In the genomic region with DNA sequence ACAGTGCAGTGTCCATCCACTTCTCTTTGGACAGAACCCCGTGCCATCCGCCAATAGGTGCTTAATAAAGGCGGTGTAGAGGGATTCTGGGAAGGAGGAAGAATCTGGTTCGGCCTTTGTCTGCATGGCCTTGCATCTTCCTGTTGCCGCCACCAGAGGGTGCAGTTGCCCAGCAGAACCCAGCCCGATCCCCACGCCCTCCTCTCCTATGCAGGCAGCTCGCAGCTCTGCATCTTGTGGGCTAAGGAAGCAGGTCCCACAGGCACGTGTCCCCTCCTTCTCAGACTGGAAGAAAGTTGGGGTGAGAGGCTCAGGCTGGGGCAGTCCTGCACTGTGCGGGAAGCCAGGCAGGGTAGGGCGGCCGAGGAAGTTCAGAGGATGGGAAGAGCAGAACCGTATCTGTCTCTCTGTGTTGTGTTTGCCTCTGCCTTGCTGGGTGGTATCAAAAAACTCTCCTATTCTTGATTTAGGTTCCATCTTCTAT, we compare ENCODE assay signal across 8 cellular contexts. TPM values are rescaled to one million over a fixed set of nuclear protein-coding genes. Genes with fewer than 3 reads are reported as not detected.
DNase-seq lines count a peak whose midpoint lies in the region; ATAC-seq, FAIRE-seq and TF ChIP-seq lines count a peak whose summit lies in the region.

No MANE protein-coding gene starts in this region.

- no peak for FAIRE-seq in small intestine (lab: Jason Lieb, UNC)

- H3K4me2 ChIP-seq in hepatocyte, result no peak overlapping the region

- no peaks in the 10 kb centered on the region for H3K4me1 ChIP-seq in hepatocyte (ENCODE audit: insufficient read depth)
- no peaks in the 10 kb centered on the region for H3K4me1 ChIP-seq in small intestine (ENCODE audit: control insufficient read depth in 2 of 2, insufficient read depth in 1 of 2, low read depth in 1 of 2, low read length in 1 of 2)

- H4K20me1 ChIP-seq in hepatocyte (ENCODE audit: insufficient read depth, poor library complexity, severe bottlenecking), result no peaks in the 10 kb centered on the region

- H3K4me3 ChIP-seq in hepatocyte (no peak overlapping the region), small intestine (ENCODE audit: low read depth in 1 of 2, low read length in 2 of 2) (no peak overlapping the region)

- peak; percentile 92 for TF ChIP-seq CTCF in hepatocyte (IDR thresholded peaks at IDR 0.05; ENCODE audit: poor library complexity)

- H3K4me1 Mint-ChIP-seq in T-helper 2 cell treated with Interferon-gamma antibody and Interleukin-4, amounts not matched to agents 5 μg/mL and 100 μg/mL, for 36 hours (ENCODE audit: low read depth), result no peaks in the 10 kb centered on the region

- no peaks in the 10 kb centered on the region for H3K27me3 ChIP-seq in hepatocyte
- no peaks in the 10 kb centered on the region for H3K27me3 ChIP-seq in small intestine (ENCODE audit: control insufficient read depth in 2 of 2, insufficient read depth in 2 of 2, low read length in 2 of 2)

- H3K79me2 ChIP-seq in hepatocyte, result no peaks in the 10 kb centered on the region

- H3K36me3 ChIP-seq in hepatocyte (replicated peaks; ENCODE audit: insufficient read depth, low read depth) (no peaks in the 10 kb centered on the region), small intestine (ENCODE audit: control insufficient read depth in 2 of 2, insufficient read depth in 2 of 2, low read length in 2 of 2) (no peaks in the 10 kb centered on the region)

- H3K36me3 Mint-ChIP-seq in T-helper 2 cell treated with Interferon-gamma antibody and Interleukin-4, amounts not matched to agents 5 μg/mL and 100 μg/mL, for 36 hours (ENCODE audit: low read depth), result no peaks in the 10 kb centered on the region

- H3K9me3 ChIP-seq in hepatocyte (ENCODE audit: low read depth) (no peaks in the 10 kb centered on the region), small intestine (ENCODE audit: control insufficient read depth, low read depth) (no peaks in the 10 kb centered on the region)

- WGBS in hepatocyte (ENCODE audit: low lambda C conversion rate, missing lambda C conversion rate), result 20% methylated on average over 13 of the region's 13 CpGs
- 12 to 15% (median 14%) methylated on average over 13 of the region's 13 CpGs for WGBS in small intestine, 3 donors

- no peak overlapping the region for H2AFZ ChIP-seq in hepatocyte

- ATAC-seq in HG03135 (IDR thresholded peaks at IDR 0.05; ENCODE audit: unreplicated experiment), result no peak

- H3K27me3 Mint-ChIP-seq in T-helper 2 cell treated with Interferon-gamma antibody and Interleukin-4, amounts not matched to agents 5 μg/mL and 100 μg/mL, for 36 hours (ENCODE audit: low read depth), result no peaks in the 10 kb centered on the region

- H3K9me3 Mint-ChIP-seq in T-helper 2 cell treated with Interferon-gamma antibody and Interleukin-4, amounts not matched to agents 5 μg/mL and 100 μg/mL, for 36 hours, result no peaks in the 10 kb centered on the region

- no peak overlapping the region for H3K27ac Mint-ChIP-seq in T-helper 2 cell treated with Interferon-gamma antibody and Interleukin-4, amounts not matched to agents 5 μg/mL and 100 μg/mL, for 36 hours

- H3K4me3 Mint-ChIP-seq in T-helper 2 cell treated with Interferon-gamma antibody and Interleukin-4, amounts not matched to agents 5 μg/mL and 100 μg/mL, for 36 hours, result no peak overlapping the region

- no peaks in the 10 kb centered on the region for H3K9me2 ChIP-seq in hepatocyte (replicated peaks; ENCODE audit: insufficient read depth)

- H3K27ac ChIP-seq in hepatocyte (no peak overlapping the region), small intestine (ENCODE audit: low read depth in 1 of 2, low read length in 1 of 2) (no peak overlapping the region)

- DNase-seq in DMS114 treated with DMSO at 0.1 percent for 48 hours (lab: John Stamatoyannopoulos, UW; ENCODE audit: unreplicated experiment) (peak; percentile 83), H4 (ENCODE audit: low spot score) (peak; percentile 85), NCI-H1436 treated with DMSO at 0.1 percent for 48 hours (lab: John Stamatoyannopoulos, UW) (peak; percentile 55), anterior cingulate cortex (lab: John Stamatoyannopoulos, UW) (peak in 57 of 58 donors; percentile 15 to 88 (median 77)), hepatocyte (ENCODE audit: low spot score) (peak; percentile 88), small intestine (peak; percentile 74)
- peak; percentile 49 for DNase-seq in T-helper 2 cell treated with Interferon-gamma antibody and Interleukin-4, amounts not matched to agents 5 μg/mL and 100 μg/mL, for 36 hours (ENCODE audit: low spot score)

RNA-seq across cellular contexts. Expression of gene NAV1, which starts 20.8 kb away (rescaled TPM):
- total RNA-seq in H4 (2014; rRNA removed; shearing (Covaris generic)), result 13.1 and 16.1 TPM in 2 replicates
- total RNA-seq in hepatocyte, result 15.0 and 15.2 TPM in 2 replicates
- polyA plus RNA-seq in hepatocyte (18.3 and 18.8 TPM in 2 replicates), small intestine (1 to 10 TPM in 1 of 3 donors, under 1 TPM in 2; 0.67 to 6.4 (median 0.81) TPM)

RNA-seq across cellular contexts. Expression of gene CSRP1, which starts 52.8 kb away (rescaled TPM):
- total RNA-seq in H4 (2014; rRNA removed; shearing (Covaris generic)), result 402 and 518 TPM in 2 replicates
- 76.0 and 101 TPM in 2 replicates for total RNA-seq in hepatocyte
- polyA plus RNA-seq in hepatocyte (47.6 and 50.9 TPM in 2 replicates), small intestine (100 to 1,000 TPM in 2 of 3 donors, 10 to 100 TPM in 1; 98.6 to 181 (median 126) TPM)
